ENCODE assay signal across 24 cellular contexts in genomic region chr18:60596928-60597327, GRCh38.
A peak's percentile ranks its signal among the peaks of the same experiment; 100 is the strongest.
DNase-seq lines count a peak whose midpoint lies in the region; ATAC-seq lines count a peak whose summit lies in the region.
"Had no signal": no experiment of that assay in that cellular context is flagged by ENCODE, and none has a peak within 500 bp of the region (broad histone marks: within the 10 kb centered on the region; RNA-seq: fewer than 3 reads in every experiment).

No MANE protein-coding gene starts in this region.

- no peaks in the 10 kb centered on the region for H3K9me3 Mint-ChIP-seq in activated CD4-positive, alpha-beta T cell treated with anti-CD3 and anti-CD28 coated beads, Interleukin-2, amount 10 ng/mL, durations not matched to agents 7 days and 5 days
- H3K9me3 Mint-ChIP-seq: T-helper 1 cell treated with Interleukin-12 subunit alpha and Interleukin-12 subunit beta and Interleukin-4 antibody, amounts not matched to agents 30 μg/mL and 1 μg/mL, for 36 hours had no signal

- no peak for DNase-seq in activated CD4-positive, alpha-beta T cell treated with anti-CD3 and anti-CD28 coated beads, Interleukin-2, amount 10 ng/mL, durations not matched to agents 7 days and 5 days
- no peak for DNase-seq in activated CD4-positive, alpha-beta T cell treated with anti-CD3 and anti-CD28 coated beads for 1 hour
- no peak for DNase-seq in activated naive CD4-positive, alpha-beta T cell treated with Interleukin-2 at 50 U/mL for 16 hours
- DNase-seq in NCI-H2171 (lab: John Stamatoyannopoulos, UW) (no peak), H7 (no peak)
- DNase-seq: ACHN; CD4-positive, alpha-beta T cell; COR-L47; DMS 273 treated with DMSO at 0.1 percent for 48 hours; DMS79 treated with DMSO at 0.1 percent for 48 hours; IMR-90; NCI-H1092 treated with DMSO at 0.1 percent for 48 hours; NCI-H1436 treated with DMSO at 0.1 percent for 48 hours; NCI-H1930; NCI-H345; NCI-H524 treated with DMSO at 0.1 percent for 48 hours; NCI-H82; T1000 had no signal

- H3K4me3 ChIP-seq in H7 (ENCODE audit: insufficient read depth, low read depth, low read length) = no peak overlapping the region
- H3K4me3 ChIP-seq: BLaER1 had no signal

- CTCF ChIA-PET in activated CD4-positive, alpha-beta T cell treated with anti-CD3 and anti-CD28 coated beads, Interleukin-2, amount 10 ng/mL, durations not matched to agents 7 days and 5 days (lab: Charles Lee) = no interaction called here

- H3K4me1 Mint-ChIP-seq in activated CD4-positive, alpha-beta T cell treated with anti-CD3 and anti-CD28 coated beads, Interleukin-2, amount 10 ng/mL, durations not matched to agents 7 days and 5 days = no peaks in the 10 kb centered on the region

- no peak overlapping the region for H3K4me3 Mint-ChIP-seq in activated CD4-positive, alpha-beta T cell treated with anti-CD3 and anti-CD28 coated beads, Interleukin-2, amount 10 ng/mL, durations not matched to agents 7 days and 5 days
- H3K4me3 Mint-ChIP-seq: CD4-positive, alpha-beta T cell; T-helper 1 cell treated with Interleukin-12 subunit alpha and Interleukin-12 subunit beta and Interleukin-4 antibody, amounts not matched to agents 30 μg/mL and 1 μg/mL, for 36 hours had no signal

- no peaks in the 10 kb centered on the region for H3K36me3 Mint-ChIP-seq in activated CD4-positive, alpha-beta T cell treated with anti-CD3 and anti-CD28 coated beads, Interleukin-2, amount 10 ng/mL, durations not matched to agents 7 days and 5 days (ENCODE audit: low read depth)

- ATAC-seq in HG02642 (IDR thresholded peaks at IDR 0.05; ENCODE audit: poor library complexity, unreplicated experiment) (peak; percentile 37), HG03097 (IDR thresholded peaks at IDR 0.05; ENCODE audit: low FRiP score, unreplicated experiment) (peak; percentile 35), HG02571 (IDR thresholded peaks at IDR 0.05; ENCODE audit: unreplicated experiment) (no peak)
- ATAC-seq: Right ventricle myocardium inferior had no signal

- H3K36me3 ChIP-seq in H7 (replicated peaks; ENCODE audit: control insufficient read depth, insufficient read depth, low read length) = no peaks in the 10 kb centered on the region
- H3K36me3 ChIP-seq: BLaER1 had no signal

- H3K27me3 Mint-ChIP-seq in activated CD4-positive, alpha-beta T cell treated with anti-CD3 and anti-CD28 coated beads, Interleukin-2, amount 10 ng/mL, durations not matched to agents 7 days and 5 days = no peaks in the 10 kb centered on the region
- H3K27me3 Mint-ChIP-seq: CD4-positive, alpha-beta T cell had no signal

- H3K27me3 ChIP-seq in H7 (ENCODE audit: control insufficient read depth, insufficient read depth, low read length) = no peaks in the 10 kb centered on the region
- H3K27me3 ChIP-seq: BLaER1 had no signal

- H3K27ac Mint-ChIP-seq in activated CD4-positive, alpha-beta T cell treated with anti-CD3 and anti-CD28 coated beads, Interleukin-2, amount 10 ng/mL, durations not matched to agents 7 days and 5 days = peak overlapping the region; percentile 63
- H3K27ac Mint-ChIP-seq: CD4-positive, alpha-beta T cell; T-helper 1 cell treated with Interleukin-12 subunit alpha and Interleukin-12 subunit beta and Interleukin-4 antibody, amounts not matched to agents 30 μg/mL and 1 μg/mL, for 36 hours had no signal

- POLR2A ChIA-PET in activated CD4-positive, alpha-beta T cell treated with anti-CD3 and anti-CD28 coated beads, Interleukin-2, amount 10 ng/mL, durations not matched to agents 7 days and 5 days (lab: Charles Lee) = no interaction called here
